Comparison of ENCODE assay signal across 1 cellular context in the genomic region with DNA sequence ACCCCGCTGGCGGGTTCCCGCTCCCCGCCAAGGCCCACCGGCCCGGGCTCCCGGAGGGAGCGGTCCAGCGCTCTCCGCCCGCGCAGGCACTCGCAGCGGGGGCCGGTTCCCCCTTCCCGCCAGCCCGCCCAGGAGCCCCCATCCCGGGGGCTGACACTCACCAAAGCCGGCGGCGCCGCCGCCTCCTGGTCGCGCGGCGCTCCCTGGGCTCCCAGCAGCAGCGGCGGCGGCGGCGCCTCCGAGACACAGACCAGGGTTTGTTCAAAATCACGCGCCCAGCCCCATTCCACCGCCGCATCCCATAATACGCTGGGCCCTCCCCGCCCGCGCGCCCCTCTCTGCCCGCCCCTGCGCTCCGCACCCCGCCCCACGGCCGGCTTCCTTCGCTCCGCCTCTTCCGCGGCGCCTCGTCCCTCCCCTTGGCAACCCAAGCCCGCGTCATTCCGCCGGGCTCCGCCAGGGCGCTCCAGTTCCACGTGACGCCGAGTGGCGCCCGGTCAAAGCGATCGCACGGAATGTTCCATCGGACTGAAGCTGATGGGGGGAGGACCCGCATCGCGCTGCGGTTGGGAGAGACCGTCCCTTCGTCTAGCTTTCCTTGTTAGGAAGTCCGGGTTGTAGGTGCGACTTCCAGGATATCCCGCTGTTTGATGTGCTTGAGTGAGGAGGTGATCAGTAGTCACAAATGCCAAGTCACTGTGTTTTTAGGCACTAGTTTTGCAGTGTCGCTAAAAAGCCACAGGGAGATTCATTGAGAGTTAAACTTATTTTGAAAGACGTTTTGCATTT.
TF ChIP-seq lines count a peak whose summit lies in the region.

No MANE protein-coding gene starts in this region.

TF ChIP-seq in HepG2, 621 proteins besides CTCF, POLR2A, EP300 and RAD21 (continued from another document and continues in another):
- TF ChIP-seq, protein P1, sequence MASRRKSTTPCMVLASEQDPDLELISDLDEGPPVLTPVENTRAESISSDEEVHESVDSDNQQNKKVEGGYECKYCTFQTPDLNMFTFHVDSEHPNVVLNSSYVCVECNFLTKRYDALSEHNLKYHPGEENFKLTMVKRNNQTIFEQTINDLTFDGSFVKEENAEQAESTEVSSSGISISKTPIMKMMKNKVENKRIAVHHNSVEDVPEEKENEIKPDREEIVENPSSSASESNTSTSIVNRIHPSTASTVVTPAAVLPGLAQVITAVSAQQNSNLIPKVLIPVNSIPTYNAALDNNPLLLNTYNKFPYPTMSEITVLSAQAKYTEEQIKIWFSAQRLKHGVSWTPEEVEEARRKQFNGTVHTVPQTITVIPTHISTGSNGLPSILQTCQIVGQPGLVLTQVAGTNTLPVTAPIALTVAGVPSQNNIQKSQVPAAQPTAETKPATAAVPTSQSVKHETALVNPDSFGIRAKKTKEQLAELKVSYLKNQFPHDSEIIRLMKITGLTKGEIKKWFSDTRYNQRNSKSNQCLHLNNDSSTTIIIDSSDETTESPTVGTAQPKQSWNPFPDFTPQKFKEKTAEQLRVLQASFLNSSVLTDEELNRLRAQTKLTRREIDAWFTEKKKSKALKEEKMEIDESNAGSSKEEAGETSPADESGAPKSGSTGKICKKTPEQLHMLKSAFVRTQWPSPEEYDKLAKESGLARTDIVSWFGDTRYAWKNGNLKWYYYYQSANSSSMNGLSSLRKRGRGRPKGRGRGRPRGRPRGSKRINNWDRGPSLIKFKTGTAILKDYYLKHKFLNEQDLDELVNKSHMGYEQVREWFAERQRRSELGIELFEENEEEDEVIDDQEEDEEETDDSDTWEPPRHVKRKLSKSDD (CRISPR knock-in tag; IDR thresholded peaks at IDR 0.05; ENCODE audit: low read depth) = 0 out of 2 replicates have a peak, but pooled peaks have one; percentile 45
- peak; percentile 78; the same call in 1 of the 2 replicates for TF ChIP-seq SPEN (CRISPR knock-in tag; IDR thresholded peaks at IDR 0.05; ENCODE audit: low read depth)
- TF ChIP-seq ZNF776 (CRISPR knock-in tag; IDR thresholded peaks at IDR 0.05) = no peak
- TF ChIP-seq, protein P2, sequence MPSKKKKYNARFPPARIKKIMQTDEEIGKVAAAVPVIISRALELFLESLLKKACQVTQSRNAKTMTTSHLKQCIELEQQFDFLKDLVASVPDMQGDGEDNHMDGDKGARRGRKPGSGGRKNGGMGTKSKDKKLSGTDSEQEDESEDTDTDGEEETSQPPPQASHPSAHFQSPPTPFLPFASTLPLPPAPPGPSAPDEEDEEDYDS (CRISPR knock-in tag; IDR thresholded peaks at IDR 0.05) = peak; percentile 84
- peak; percentile 64; the same call in 1 of the 2 replicates for TF ChIP-seq KMT2A (CRISPR knock-in tag; IDR thresholded peaks at IDR 0.05)
- no peak for TF ChIP-seq HHEX (CRISPR knock-in tag; IDR thresholded peaks at IDR 0.05)
- TF ChIP-seq ZMYM3 (CRISPR knock-in tag; IDR thresholded peaks at IDR 0.05) = peak; percentile 64; the same call in 1 of the 2 replicates
- TF ChIP-seq ZNF121 (CRISPR knock-in tag; IDR thresholded peaks at IDR 0.05) = no peak
- peak; percentile 90 for TF ChIP-seq MLX (CRISPR knock-in tag; IDR thresholded peaks at IDR 0.05)
- TF ChIP-seq ZNF616 (CRISPR knock-in tag; IDR thresholded peaks at IDR 0.05; ENCODE audit: low read depth) = no peak
- TF ChIP-seq, protein P3, sequence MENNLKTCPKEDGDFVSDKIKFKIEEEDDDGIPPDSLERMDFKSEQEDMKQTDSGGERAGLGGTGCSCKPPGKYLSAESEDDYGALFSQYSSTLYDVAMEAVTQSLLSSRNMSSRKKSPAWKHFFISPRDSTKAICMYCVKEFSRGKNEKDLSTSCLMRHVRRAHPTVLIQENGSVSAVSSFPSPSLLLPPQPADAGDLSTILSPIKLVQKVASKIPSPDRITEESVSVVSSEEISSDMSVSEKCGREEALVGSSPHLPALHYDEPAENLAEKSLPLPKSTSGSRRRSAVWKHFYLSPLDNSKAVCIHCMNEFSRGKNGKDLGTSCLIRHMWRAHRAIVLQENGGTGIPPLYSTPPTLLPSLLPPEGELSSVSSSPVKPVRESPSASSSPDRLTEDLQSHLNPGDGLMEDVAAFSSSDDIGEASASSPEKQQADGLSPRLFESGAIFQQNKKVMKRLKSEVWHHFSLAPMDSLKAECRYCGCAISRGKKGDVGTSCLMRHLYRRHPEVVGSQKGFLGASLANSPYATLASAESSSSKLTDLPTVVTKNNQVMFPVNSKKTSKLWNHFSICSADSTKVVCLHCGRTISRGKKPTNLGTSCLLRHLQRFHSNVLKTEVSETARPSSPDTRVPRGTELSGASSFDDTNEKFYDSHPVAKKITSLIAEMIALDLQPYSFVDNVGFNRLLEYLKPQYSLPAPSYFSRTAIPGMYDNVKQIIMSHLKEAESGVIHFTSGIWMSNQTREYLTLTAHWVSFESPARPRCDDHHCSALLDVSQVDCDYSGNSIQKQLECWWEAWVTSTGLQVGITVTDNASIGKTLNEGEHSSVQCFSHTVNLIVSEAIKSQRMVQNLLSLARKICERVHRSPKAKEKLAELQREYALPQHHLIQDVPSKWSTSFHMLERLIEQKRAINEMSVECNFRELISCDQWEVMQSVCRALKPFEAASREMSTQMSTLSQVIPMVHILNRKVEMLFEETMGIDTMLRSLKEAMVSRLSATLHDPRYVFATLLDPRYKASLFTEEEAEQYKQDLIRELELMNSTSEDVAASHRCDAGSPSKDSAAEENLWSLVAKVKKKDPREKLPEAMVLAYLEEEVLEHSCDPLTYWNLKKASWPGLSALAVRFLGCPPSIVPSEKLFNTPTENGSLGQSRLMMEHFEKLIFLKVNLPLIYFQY (CRISPR knock-in tag; IDR thresholded peaks at IDR 0.05; ENCODE audit: borderline replicate concordance) = no peak
- TF ChIP-seq CCDC6 (CRISPR knock-in tag; IDR thresholded peaks at IDR 0.05) = peak; percentile 90
- peak; percentile 52; the same call in 1 of the 2 replicates for TF ChIP-seq TFAP4 (IDR thresholded peaks at IDR 0.05; ENCODE audit: borderline replicate concordance, low read depth)
- TF ChIP-seq ZFP1 (CRISPR knock-in tag; IDR thresholded peaks at IDR 0.05) = peak; percentile 85; the same call in 1 of the 2 replicates
- peak; percentile 69; the same call in 1 of the 2 replicates for TF ChIP-seq REL (CRISPR knock-in tag; conservative IDR thresholded peaks at IDR 0.05)
- peak; percentile 35; the same call in 1 of the 2 replicates for TF ChIP-seq ZFP82 (CRISPR knock-in tag; IDR thresholded peaks at IDR 0.05; ENCODE audit: borderline replicate concordance)
- peak; percentile 79; the same call in 1 of the 2 replicates for TF ChIP-seq ZNF788 (CRISPR knock-in tag; IDR thresholded peaks at IDR 0.05; ENCODE audit: borderline replicate concordance)
- TF ChIP-seq FOXP1 (IDR thresholded peaks at IDR 0.05) = no peak
- peak; percentile 40; the same call in 1 of the 2 replicates for TF ChIP-seq FOXP1 (CRISPR knock-in tag; IDR thresholded peaks at IDR 0.05)
- TF ChIP-seq U2AF2 (IDR thresholded peaks at IDR 0.05; ENCODE audit: low read depth, low read length) = no peak
- TF ChIP-seq SAP130 (CRISPR knock-in tag; IDR thresholded peaks at IDR 0.05; ENCODE audit: low read depth) = peak; percentile 97
- peak; percentile 90 for TF ChIP-seq THAP11 (CRISPR knock-in tag; IDR thresholded peaks at IDR 0.05)
- no peak for TF ChIP-seq ZNF891 (CRISPR knock-in tag; IDR thresholded peaks at IDR 0.05)
- peak; percentile 86; the same call in 1 of the 2 replicates for TF ChIP-seq ZFP90 (CRISPR knock-in tag; IDR thresholded peaks at IDR 0.05; ENCODE audit: borderline replicate concordance)
- TF ChIP-seq NCOA2 (CRISPR knock-in tag; IDR thresholded peaks at IDR 0.05) = peak; percentile 62
- peak; percentile 89 for TF ChIP-seq PHF21A (CRISPR knock-in tag; IDR thresholded peaks at IDR 0.05)
- peak; percentile 78; the same call in 1 of the 2 replicates for TF ChIP-seq ATF7-NPFF (CRISPR knock-in tag; IDR thresholded peaks at IDR 0.05; ENCODE audit: low read depth)
- TF ChIP-seq YY1 (IDR thresholded peaks at IDR 0.05; ENCODE audit: insufficient read depth, insufficient replicate concordance, low read depth, low read length) = peak; percentile 77
- peak; percentile 71 for TF ChIP-seq PAXIP1 (CRISPR knock-in tag; conservative IDR thresholded peaks at IDR 0.05)
- no peak for TF ChIP-seq ZFYVE20 (CRISPR knock-in tag; IDR thresholded peaks at IDR 0.05; ENCODE audit: borderline replicate concordance, low read depth)
- peak; percentile 99 for TF ChIP-seq ZNF414 (CRISPR knock-in tag; IDR thresholded peaks at IDR 0.05)
- no peak for TF ChIP-seq KAT2B (IDR thresholded peaks at IDR 0.05; ENCODE audit: borderline replicate concordance, low read depth, low read length)
- TF ChIP-seq CSRNP1 (CRISPR knock-in tag; IDR thresholded peaks at IDR 0.05) = no peak; the same call in 1 of the 2 replicates
- peak; percentile 44; the same call in 1 of the 2 replicates for TF ChIP-seq ZNF770 (CRISPR knock-in tag; IDR thresholded peaks at IDR 0.05)
- TF ChIP-seq GABPB1 (CRISPR knock-in tag; IDR thresholded peaks at IDR 0.05) = peak; percentile 91
- TF ChIP-seq GRHL1 (CRISPR knock-in tag; conservative IDR thresholded peaks at IDR 0.05) = no peak
- peak; percentile 35; the same call in 1 of the 2 replicates for TF ChIP-seq CEBPG (CRISPR knock-in tag; IDR thresholded peaks at IDR 0.05)
